In the genomic region with DNA sequence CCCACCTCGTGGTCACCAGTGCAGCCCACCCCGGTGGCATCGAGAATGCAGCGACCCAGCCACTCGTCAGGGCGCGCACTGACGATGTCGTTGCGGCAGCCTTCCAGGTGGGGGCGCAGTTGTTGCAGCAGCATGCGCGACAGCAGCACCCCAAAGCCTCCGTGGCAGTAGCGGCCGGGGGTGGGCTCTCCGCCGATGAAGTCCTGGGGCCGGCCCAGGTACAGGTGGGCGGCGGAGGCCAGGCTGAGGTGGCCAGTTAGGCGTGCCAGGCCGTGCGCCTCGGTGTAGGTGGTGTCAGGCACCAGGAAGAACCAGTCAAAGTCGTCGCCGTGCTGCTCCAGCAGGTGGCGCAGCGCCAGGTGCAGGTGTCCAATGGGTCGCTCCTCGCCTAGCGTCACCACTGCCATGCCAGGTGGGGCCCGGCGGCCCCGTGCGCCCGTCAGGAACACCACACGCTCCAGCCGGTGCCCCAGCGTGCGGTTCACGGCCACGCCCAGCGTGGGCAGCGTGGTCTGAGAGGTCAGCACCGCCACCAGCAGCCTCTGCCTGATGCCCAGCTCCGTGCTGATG, we compare ENCODE assay signal across 1 cellular context.
TF ChIP-seq lines count a peak whose summit lies in the region.

No MANE protein-coding gene starts in this region.

TF ChIP-seq in liver, 16 proteins besides CTCF, POLR2A, EP300 and RAD21 (continued from another document):
- TF ChIP-seq, protein P1, sequence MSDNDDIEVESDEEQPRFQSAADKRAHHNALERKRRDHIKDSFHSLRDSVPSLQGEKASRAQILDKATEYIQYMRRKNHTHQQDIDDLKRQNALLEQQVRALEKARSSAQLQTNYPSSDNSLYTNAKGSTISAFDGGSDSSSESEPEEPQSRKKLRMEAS (IDR thresholded peaks at IDR 0.05) = no peak
- TF ChIP-seq SP1 (IDR thresholded peaks at IDR 0.05) (no peak), RXRA (IDR thresholded peaks at IDR 0.05) (no peak), FOXA1 (IDR thresholded peaks at IDR 0.05) (no peak), TAF1 (conservative IDR thresholded peaks at IDR 0.05) (no peak), HNF4G (IDR thresholded peaks at IDR 0.05) (no peak), GABPA (IDR thresholded peaks at IDR 0.05 in 1 of 2, conservative IDR thresholded peaks at IDR 0.05 in 1 of 2) (no peak), JUND (IDR thresholded peaks at IDR 0.05) (no peak), FOXA2 (IDR thresholded peaks at IDR 0.05) (no peak)
- TF ChIP-seq, protein P2, sequence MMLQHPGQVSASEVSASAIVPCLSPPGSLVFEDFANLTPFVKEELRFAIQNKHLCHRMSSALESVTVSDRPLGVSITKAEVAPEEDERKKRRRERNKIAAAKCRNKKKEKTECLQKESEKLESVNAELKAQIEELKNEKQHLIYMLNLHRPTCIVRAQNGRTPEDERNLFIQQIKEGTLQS (IDR thresholded peaks at IDR 0.05) = no peak
- TF ChIP-seq, protein P3, sequence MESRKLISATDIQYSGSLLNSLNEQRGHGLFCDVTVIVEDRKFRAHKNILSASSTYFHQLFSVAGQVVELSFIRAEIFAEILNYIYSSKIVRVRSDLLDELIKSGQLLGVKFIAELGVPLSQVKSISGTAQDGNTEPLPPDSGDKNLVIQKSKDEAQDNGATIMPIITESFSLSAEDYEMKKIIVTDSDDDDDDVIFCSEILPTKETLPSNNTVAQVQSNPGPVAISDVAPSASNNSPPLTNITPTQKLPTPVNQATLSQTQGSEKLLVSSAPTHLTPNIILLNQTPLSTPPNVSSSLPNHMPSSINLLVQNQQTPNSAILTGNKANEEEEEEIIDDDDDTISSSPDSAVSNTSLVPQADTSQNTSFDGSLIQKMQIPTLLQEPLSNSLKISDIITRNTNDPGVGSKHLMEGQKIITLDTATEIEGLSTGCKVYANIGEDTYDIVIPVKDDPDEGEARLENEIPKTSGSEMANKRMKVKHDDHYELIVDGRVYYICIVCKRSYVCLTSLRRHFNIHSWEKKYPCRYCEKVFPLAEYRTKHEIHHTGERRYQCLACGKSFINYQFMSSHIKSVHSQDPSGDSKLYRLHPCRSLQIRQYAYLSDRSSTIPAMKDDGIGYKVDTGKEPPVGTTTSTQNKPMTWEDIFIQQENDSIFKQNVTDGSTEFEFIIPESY (IDR thresholded peaks at IDR 0.05) = no peak
